16 cellular contexts compared by ENCODE assay signal in genomic region chr12:76690916-76691700, GRCh38.
DNase-seq lines count a peak whose midpoint lies in the region; ATAC-seq and TF ChIP-seq lines count a peak whose summit lies in the region.
"Had no signal": no experiment of that assay in that cellular context is flagged by ENCODE, and none has a peak within 500 bp of the region (broad histone marks: within the 10 kb centered on the region; RNA-seq: fewer than 3 reads in every experiment).

No MANE protein-coding gene starts in this region.

- DNase-seq in GM03348 (ENCODE audit: low spot score) (peak; percentile 69), astrocyte of the cerebellum (ENCODE audit: low read depth) (peak; percentile 28), fibroblast of villous mesenchyme (ENCODE audit: low read depth) (peak; percentile 47), HK-2 (ENCODE audit: unreplicated experiment) (no peak), NCI-H82 (lab: John Stamatoyannopoulos, UW) (no peak), mucosa of descending colon (no peak)
- DNase-seq in activated effector memory CD4-positive, alpha-beta T cell treated with Interleukin-2 at 50 U/mL for 16 hours = no peak
- DNase-seq: C1 segment of cervical spinal cord, DND-41, GF-D8, KBM-7, NCI-H146, NCI-H2081, NCI-H510A, NCI-H774, PC-3 had no signal

- no peaks in the 10 kb centered on the region for H3K4me1 ChIP-seq in mucosa of descending colon (ENCODE audit: low read depth)

- ATAC-seq in mucosa of descending colon = no peak
- ATAC-seq: PC-3 had no signal

- intact Hi-C loops in mucosa of descending colon (cut with DNase I, micrococcal nuclease) = no loop called here

- H3K4me3 ChIP-seq in astrocyte of the cerebellum (ENCODE audit: low read depth, low read length) = no peak overlapping the region
- no peak overlapping the region for H3K4me3 ChIP-seq in fibroblast of villous mesenchyme (ENCODE audit: low read depth, low read length)
- no peak overlapping the region for H3K4me3 ChIP-seq in mucosa of descending colon

- H3K36me3 ChIP-seq in mucosa of descending colon (ENCODE audit: low read depth) = no peaks in the 10 kb centered on the region

- TF ChIP-seq CTCF in astrocyte of the cerebellum (IDR thresholded peaks at IDR 0.05; ENCODE audit: low read depth, low read length, missing control alignments) (no peak), fibroblast of villous mesenchyme (IDR thresholded peaks at IDR 0.05; ENCODE audit: insufficient read depth, low read depth, low read length) (no peak), mucosa of descending colon (IDR thresholded peaks at IDR 0.05) (no peak)

- in situ Hi-C loops in astrocyte of the cerebellum (cut with HindIII; ENCODE audit: low sequenced_read_pairs) = no loop called here

- H3K9me3 ChIP-seq in mucosa of descending colon = no peaks in the 10 kb centered on the region

Comparison
In these comparisons a context has a peak if more than half of its experiments do, and no peak if none do; other contexts are left out.
1. DNase-seq: peak in GM03348 (single experiment), astrocyte of the cerebellum (single experiment) and fibroblast of villous mesenchyme (single experiment); none in HK-2 (single experiment), NCI-H82 (single experiment), activated effector memory CD4-positive, alpha-beta T cell treated with Interleukin-2 at 50 U/mL for 16 hours (single experiment) and mucosa of descending colon (0 of 3).